In genomic region chr15:55897560-55898336, GRCh38 we compare ENCODE assay signal across 9 cellular contexts.
DNase-seq lines count a peak whose midpoint lies in the region; ATAC-seq, FAIRE-seq and TF ChIP-seq lines count a peak whose summit lies in the region.
"Had no signal": no experiment of that assay in that cellular context is flagged by ENCODE, and none has a peak within 500 bp of the region (broad histone marks: within the 10 kb centered on the region; RNA-seq: fewer than 3 reads in every experiment).

No MANE protein-coding gene starts in this region.

- H3K4me1 Mint-ChIP-seq in Caco-2 (ENCODE audit: low read depth, unreplicated experiment) (no peaks in the 10 kb centered on the region), mesothelial cell of epicardium (peaks cover 37% of the 10 kb centered on the region)

- H3K4me1 ChIP-seq in Caco-2 (peaks cover 5% of the 10 kb centered on the region; the same call in 1 of the 2 replicates), HAP-1 (peaks cover 5% of the 10 kb centered on the region; the same call in 1 of the 2 replicates), OCI-LY1 (ENCODE audit: insufficient read depth, low read length, severe bottlenecking) (no peaks in the 10 kb centered on the region), endothelial cell of umbilical vein (ENCODE audit: control insufficient read depth, extremely low read depth, insufficient read depth, low read length) (peaks cover 38% of the 10 kb centered on the region)

- no peaks in the 10 kb centered on the region for H3K9me1 ChIP-seq in endothelial cell of umbilical vein (replicated peaks; ENCODE audit: control insufficient read depth, extremely low read depth, insufficient read depth, low read length)

- no peaks in the 10 kb centered on the region for H3K9me2 ChIP-seq in OCI-LY1 (ENCODE audit: low read depth, low read length)

- no peak overlapping the region for H3K27ac Mint-ChIP-seq in Caco-2 (ENCODE audit: unreplicated experiment)
- H3K27ac Mint-ChIP-seq in mesothelial cell of epicardium = peak overlapping the region; percentile 44
- H3K27ac Mint-ChIP-seq: activated B cell treated with CpG ODN at 0.5 μM for 24 hours had no signal

- H3K9me3 Mint-ChIP-seq in Caco-2 (ENCODE audit: unreplicated experiment) (no peaks in the 10 kb centered on the region), mesothelial cell of epicardium (no peaks in the 10 kb centered on the region)
- H3K9me3 Mint-ChIP-seq: activated B cell treated with CpG ODN at 0.5 μM for 24 hours had no signal

- CTCF ChIA-PET in Caco-2 (lab: Charles Lee) (interaction anchor here (1.0 to 1.5 kb wide), 6 partner anchors 20 to 166 kb away, joined by 3 to 7 read pairs (median 4); no protein-coding TSS in a partner anchor), endothelial cell of umbilical vein (lab: Charles Lee) (interaction anchor here (0.7 to 9.1 kb wide), 20 partner anchors 10 to 249 kb away, joined by 3 to 109 read pairs (median 4); partner anchors contain the start of gene NEDD4)

- H3K27ac ChIP-seq in OCI-LY1 (ENCODE audit: low read depth, low read length, poor library complexity, severe bottlenecking) = no peak overlapping the region
- H3K27ac ChIP-seq in endothelial cell of umbilical vein (ENCODE audit: insufficient read depth, low read depth, low read length) = peak overlapping the region; percentile 96

- POLR2A ChIA-PET in Caco-2 (lab: Charles Lee) (no interaction called here), endothelial cell of umbilical vein (lab: Charles Lee) (interaction anchor here (1.7 kb wide), 1 partner anchor 20 kb away, joined by 3 read pairs; no protein-coding TSS in a partner anchor)

- peak; percentile 55 to 68 for DNase-seq in Caco-2
- peak; percentile 72 to 76 for DNase-seq in HAP-1 (ENCODE audit: low spot score in 2 of 2)
- DNase-seq in endothelial cell of umbilical vein (ENCODE audit: low read depth, low spot score) = peak; percentile 67
- no peak for DNase-seq in mesothelial cell of epicardium (ENCODE audit: low spot score in 2 of 2, unreplicated experiment in 2 of 2)
- no peak for DNase-seq in GOT3 (lab: John Stamatoyannopoulos, UW)
- DNase-seq: activated B cell treated with CpG ODN at 0.5 μM for 24 hours had no signal

- H3K36me3 ChIP-seq in Caco-2 (ENCODE audit: control insufficient read depth, insufficient read depth, low read length) = no peaks in the 10 kb centered on the region
- H3K36me3 ChIP-seq in HAP-1 (replicated peaks) = no peaks in the 10 kb centered on the region
- no peaks in the 10 kb centered on the region for H3K36me3 ChIP-seq in OCI-LY1 (ENCODE audit: insufficient read depth, low read length)
- no peaks in the 10 kb centered on the region for H3K36me3 ChIP-seq in endothelial cell of umbilical vein (ENCODE audit: control insufficient read depth in 2 of 2, extremely low read depth in 1 of 2, insufficient read depth in 2 of 2, low read length in 2 of 2)

- TF ChIP-seq CTCF in Caco-2 (IDR thresholded peaks at IDR 0.05; ENCODE audit: insufficient read depth in 1 of 2, low read depth in 1 of 2, low read length in 1 of 2, severe bottlenecking in 1 of 2, unreplicated experiment in 1 of 2) (peak; percentile 73 to 95), OCI-LY1 (IDR thresholded peaks at IDR 0.05; ENCODE audit: low read length) (peak; percentile 81), endothelial cell of umbilical vein (IDR thresholded peaks at IDR 0.05; ENCODE audit: extremely low read depth in 1 of 2, insufficient read depth in 1 of 2, low read depth in 1 of 2, low read length in 2 of 2) (peak; percentile 67 to 76), mesothelial cell of epicardium (IDR thresholded peaks at IDR 0.05; ENCODE audit: unreplicated experiment) (peak; percentile 61)

- ATAC-seq in GM19467 (IDR thresholded peaks at IDR 0.05; ENCODE audit: unreplicated experiment) (no peak), HG03097 (IDR thresholded peaks at IDR 0.05; ENCODE audit: low FRiP score, unreplicated experiment) (no peak)

- BruUV-seq in Caco-2 (replicated peaks; lab: Mats Ljungman, UMichigan) (no TSS peak), endothelial cell of umbilical vein (replicated peaks; lab: Mats Ljungman, UMichigan) (TSS peak; percentile 53)

- H3K9me3 ChIP-seq in Caco-2 (no peaks in the 10 kb centered on the region), HAP-1 (no peaks in the 10 kb centered on the region), OCI-LY1 (ENCODE audit: low read length) (no peaks in the 10 kb centered on the region), endothelial cell of umbilical vein (replicated peaks; ENCODE audit: control insufficient read depth, insufficient read depth, low read length) (no peaks in the 10 kb centered on the region)

- intact Hi-C loops in Caco-2 (cut with micrococcal nuclease; ENCODE audit: unreplicated experiment) (loop anchor here (1.0 to 2.0 kb wide), 2 partner anchors 97 to 155 kb away; no protein-coding TSS in a partner anchor), endothelial cell of umbilical vein (cut with micrococcal nuclease) (loop anchor here (1.0 to 5.0 kb wide), 5 partner anchors 51 to 309 kb away; partner anchors contain the start of genes PRTG and PYGO1)

- TF ChIP-seq POLR2A in endothelial cell of umbilical vein (IDR thresholded peaks at IDR 0.05; ENCODE audit: low read depth, low read length) = no peak

- no peaks in the 10 kb centered on the region for H4K20me1 ChIP-seq in OCI-LY1 (ENCODE audit: insufficient read depth, low read length)
- H4K20me1 ChIP-seq in endothelial cell of umbilical vein (replicated peaks; ENCODE audit: control insufficient read depth, extremely low read depth, insufficient read depth, low read length) = no peaks in the 10 kb centered on the region

- H3K36me3 Mint-ChIP-seq in Caco-2 (ENCODE audit: insufficient read depth, unreplicated experiment) = peaks cover 7% of the 10 kb centered on the region
- H3K36me3 Mint-ChIP-seq in mesothelial cell of epicardium = no peaks in the 10 kb centered on the region

- H3K79me2 ChIP-seq in OCI-LY1 (ENCODE audit: insufficient read depth, low read length) (no peaks in the 10 kb centered on the region), endothelial cell of umbilical vein (ENCODE audit: control insufficient read depth, insufficient read depth, low read length) (no peaks in the 10 kb centered on the region)

- H3K4me3 Mint-ChIP-seq in Caco-2 (ENCODE audit: unreplicated experiment) = no peak overlapping the region
- H3K4me3 Mint-ChIP-seq in mesothelial cell of epicardium = no peak overlapping the region
- H3K4me3 Mint-ChIP-seq: activated B cell treated with CpG ODN at 0.5 μM for 24 hours had no signal

- dilution Hi-C loops in endothelial cell of umbilical vein (cut with MboI; ENCODE audit: extremely low pct_ligation_motif_present, low sequenced_read_pairs) = no loop called here

- FAIRE-seq in endothelial cell of umbilical vein (lab: Jason Lieb, UNC) = peak; percentile 73

- H3K4me3 ChIP-seq in Caco-2 (ENCODE audit: low read depth, low read length) = no peak overlapping the region
- H3K4me3 ChIP-seq in HAP-1 = no peak overlapping the region
- no peak overlapping the region for H3K4me3 ChIP-seq in OCI-LY1 (ENCODE audit: low read depth, low read length, poor library complexity, severe bottlenecking)
- H3K4me3 ChIP-seq in endothelial cell of umbilical vein (replicated peaks in 1 of 3; ENCODE audit: insufficient read depth in 1 of 3, low read depth in 1 of 3, low read length in 3 of 3) = peak overlapping the region in 1 of 3 experiments; percentile 23

- H3K4me2 ChIP-seq in OCI-LY1 (ENCODE audit: low read length) (no peak overlapping the region), endothelial cell of umbilical vein (ENCODE audit: insufficient read depth, low read length) (peak overlapping the region; percentile 76)

- in situ Hi-C loops in HAP-1 (cut with MboI; ENCODE audit: low sequenced_read_pairs) = no loop called here

- H3K9ac ChIP-seq in OCI-LY1 (ENCODE audit: low read length) = no peak overlapping the region
- peak overlapping the region; percentile 67 for H3K9ac ChIP-seq in endothelial cell of umbilical vein (replicated peaks; ENCODE audit: extremely low read depth, insufficient read depth, low read length)

- H3K27me3 Mint-ChIP-seq in Caco-2 (ENCODE audit: insufficient read depth, unreplicated experiment) (no peaks in the 10 kb centered on the region), mesothelial cell of epicardium (ENCODE audit: low read depth) (no peaks in the 10 kb centered on the region)
- H3K27me3 Mint-ChIP-seq: activated B cell treated with CpG ODN at 0.5 μM for 24 hours had no signal

- H2AFZ ChIP-seq in OCI-LY1 (ENCODE audit: low read length) = no peak overlapping the region
- peak overlapping the region; percentile 58 for H2AFZ ChIP-seq in endothelial cell of umbilical vein (ENCODE audit: low read depth, low read length)

- H3K27me3 ChIP-seq in Caco-2 (replicated peaks; ENCODE audit: control insufficient read depth, insufficient read depth, low read length) = no peaks in the 10 kb centered on the region
- H3K27me3 ChIP-seq in HAP-1 (ENCODE audit: low read depth) = no peaks in the 10 kb centered on the region
- no peaks in the 10 kb centered on the region for H3K27me3 ChIP-seq in OCI-LY1 (ENCODE audit: insufficient read depth, low read length)
- no peaks in the 10 kb centered on the region for H3K27me3 ChIP-seq in endothelial cell of umbilical vein (ENCODE audit: control insufficient read depth in 2 of 2, insufficient read depth in 2 of 2, low read length in 2 of 2)

- no peaks in the 10 kb centered on the region for H3F3A ChIP-seq in OCI-LY1 (ENCODE audit: insufficient read depth, low read length)

TF ChIP-seq in endothelial cell of umbilical vein, 7 proteins besides CTCF, POLR2A, EP300 and RAD21:
- TF ChIP-seq FOS (IDR thresholded peaks at IDR 0.05; ENCODE audit: borderline replicate concordance, insufficient read depth, low read length) (no peak), MYC (IDR thresholded peaks at IDR 0.05; ENCODE audit: low read depth, low read length) (no peak), POLR2AphosphoS5 (IDR thresholded peaks at IDR 0.05; ENCODE audit: insufficient read depth, low read depth, low read length) (no peak), GATA2 (IDR thresholded peaks at IDR 0.05; ENCODE audit: insufficient read depth, insufficient read length, low read depth, low read length) (no peak), JUN (IDR thresholded peaks at IDR 0.05; ENCODE audit: borderline replicate concordance, insufficient read depth, insufficient read length, low read depth) (no peak), EZH2 (IDR thresholded peaks at IDR 0.05; ENCODE audit: borderline replicate concordance, low read depth, low read length, severe bottlenecking) (no peak), MAX (IDR thresholded peaks at IDR 0.05; ENCODE audit: insufficient read depth, insufficient read length) (no peak)

Comparison
In these comparisons a context has a peak if more than half of its experiments do, and no peak if none do; other contexts are left out.
1. DNase-seq: peak in Caco-2 (2 of 2), HAP-1 (2 of 2) and endothelial cell of umbilical vein (single experiment); none in mesothelial cell of epicardium (0 of 2) and GOT3 (single experiment).
2. Peak in every context shown above with its lines, with median percentiles within 50 percentile points of each other: CTCF ChIP-seq.